8 cellular contexts compared by ENCODE assay signal in the genomic region with DNA sequence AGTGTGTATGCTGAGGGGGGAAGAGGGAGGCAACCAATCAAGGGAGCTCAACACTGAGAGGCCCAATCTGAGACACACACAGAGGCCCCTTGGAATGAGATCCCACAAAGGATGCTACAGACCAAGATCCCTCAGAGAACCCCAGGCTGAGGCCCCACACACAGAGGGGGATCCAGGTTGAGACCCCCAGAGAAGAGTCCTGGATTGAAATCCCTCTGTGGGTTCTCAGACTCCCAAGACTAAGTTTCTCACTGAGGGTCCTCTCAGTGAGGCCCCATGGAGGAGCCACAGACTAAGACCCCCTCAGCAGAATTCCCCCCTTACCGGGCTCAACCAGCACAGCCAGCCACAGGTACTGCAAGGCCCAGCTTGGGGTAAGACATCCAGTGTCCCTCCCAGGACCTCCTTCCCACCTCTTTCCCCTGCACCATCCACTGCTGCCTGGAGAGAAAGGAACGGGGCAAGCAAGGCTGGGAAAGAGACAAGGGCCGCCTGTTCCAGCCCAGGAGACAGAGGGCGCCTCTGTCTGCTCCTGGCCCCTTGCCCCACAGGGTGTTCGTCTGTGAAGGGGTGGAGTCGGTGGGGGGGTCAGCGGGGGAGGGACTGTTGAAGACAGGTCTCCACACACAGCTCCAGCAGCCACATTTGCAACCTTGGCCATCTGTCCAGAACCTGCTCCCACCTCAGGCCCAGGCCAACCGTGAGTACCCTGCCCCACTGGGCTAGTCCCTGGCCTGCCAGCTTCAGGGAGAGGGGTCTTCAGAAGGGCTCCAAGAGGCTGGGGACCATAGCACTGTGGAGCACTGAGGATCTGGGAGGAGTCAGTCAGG. TPM values are rescaled to one million over a fixed set of nuclear protein-coding genes. Genes with fewer than 3 reads are reported as not detected.
A peak's percentile ranks its signal among the peaks of the same experiment; 100 is the strongest.
DNase-seq lines count a peak whose midpoint lies in the region; ATAC-seq and TF ChIP-seq lines count a peak whose summit lies in the region.

A gene (plus strand): TSS at position 638 of the 830 bp plus-strand sequence. CDS start 2,088 bp downstream, outside the sequence.

- peak within 1 kb of the TSS; percentile 89 for H3K27ac ChIP-seq in HCT116 (ENCODE audit: low read depth, low read length)

- H4K20me1 ChIP-seq in HCT116 (ENCODE audit: insufficient read depth): no peaks in the 10 kb centered on the region

- POLR2A ChIA-PET in HCT116 (lab: Charles Lee): interaction anchor here (0.8 to 10.5 kb wide), 25 partner anchors 10 to 359 kb away, joined by 3 to 172 read pairs (median 4); a partner anchor contains a TSS

- H2AFZ ChIP-seq in HCT116 (ENCODE audit: low read depth, low read length, poor library complexity, severe bottlenecking): no peak within 1 kb of the TSS

- H3K4me1 ChIP-seq in HCT116 (ENCODE audit: control insufficient read depth in 1 of 2, insufficient read depth in 2 of 2, low read length in 2 of 2): peaks cover 18 to 35% of the 10 kb centered on the region in 2 experiments
- H3K4me1 ChIP-seq in iPS-15b (ENCODE audit: control insufficient read depth, insufficient read depth, low read length): peaks cover 11% of the 10 kb centered on the region
- peaks cover 49% of the 10 kb centered on the region for H3K4me1 ChIP-seq in skeletal muscle satellite cell (ENCODE audit: control insufficient read depth, insufficient read depth, low read length)

- H3K9me3 ChIP-seq in HCT116 (ENCODE audit: control insufficient read depth in 1 of 2, insufficient read depth in 1 of 2, low read depth in 1 of 2, low read length in 2 of 2) (no peaks in the 10 kb centered on the region), iPS-15b (ENCODE audit: control insufficient read depth, insufficient read depth, low read length) (no peaks in the 10 kb centered on the region), skeletal muscle satellite cell (replicated peaks; ENCODE audit: low read length) (no peaks in the 10 kb centered on the region)

- H3K27me3 ChIP-seq in HCT116 (ENCODE audit: insufficient read depth, low read length) (no peaks in the 10 kb centered on the region), iPS-15b (ENCODE audit: control insufficient read depth, insufficient read depth, low read length) (no peaks in the 10 kb centered on the region), skeletal muscle satellite cell (ENCODE audit: control insufficient read depth, insufficient read depth, low read length) (no peaks in the 10 kb centered on the region)

- CTCF ChIA-PET in HCT116 (lab: Charles Lee): interaction anchor here (0.7 to 5.7 kb wide), 15 partner anchors 12 to 339 kb away, joined by 3 to 76 read pairs (median 4); a partner anchor contains a TSS

- intact Hi-C loops in HCT116 (cut with micrococcal nuclease): loop anchor here (1.0 to 5.0 kb wide), 2 partner anchors 56 to 276 kb away; no protein-coding TSS in a partner anchor

- H3K36me3 ChIP-seq in HCT116 (ENCODE audit: control insufficient read depth in 1 of 2, insufficient read depth in 2 of 2, low read length in 2 of 2): 0 out of 4 replicates have a peak, but pooled peaks cover 1 to 2% of the 10 kb centered on the region in 2 experiments
- H3K36me3 ChIP-seq in iPS-15b (ENCODE audit: control insufficient read depth, insufficient read depth, low read length): no peaks in the 10 kb centered on the region
- H3K36me3 ChIP-seq in skeletal muscle satellite cell (ENCODE audit: insufficient read depth, low read length): peaks cover 18% of the 10 kb centered on the region

- RAD21 ChIA-PET in HCT116 (lab: Charles Lee; ENCODE audit: low non-redundant PET in 1 of 2, low total read pairs in 2 of 2, uncharacterized antibody in 2 of 2, unreplicated experiment in 2 of 2): interaction anchor here (0.6 to 1.9 kb wide), 11 partner anchors 10 to 193 kb away, joined by 3 to 9 read pairs (median 4); a partner anchor contains a TSS

- H3K4me2 ChIP-seq in HCT116 (ENCODE audit: low read length): peak within 1 kb of the TSS; percentile 92
- peak within 1 kb of the TSS; percentile 92 for H3K4me2 ChIP-seq in skeletal muscle satellite cell (ENCODE audit: low read length)

- H3K9ac ChIP-seq in HCT116 (ENCODE audit: low read length) (peak within 1 kb of the TSS; percentile 85), iPS-15b (ENCODE audit: low read depth, low read length) (peak within 1 kb of the TSS; percentile 85), skeletal muscle satellite cell (ENCODE audit: low read depth, low read length) (peak within 1 kb of the TSS; percentile 92)

- no peak for TF ChIP-seq POLR2A in HCT116 (IDR thresholded peaks at IDR 0.05; ENCODE audit: borderline replicate concordance, extremely low read depth, insufficient read depth, insufficient read length)

- ATAC-seq in HCT116 (peak; percentile 61), GM19397 (IDR thresholded peaks at IDR 0.05; ENCODE audit: unreplicated experiment) (no peak), HG02623 (IDR thresholded peaks at IDR 0.05; ENCODE audit: unreplicated experiment) (no peak)

- DNase-seq in HCT116 (ENCODE audit: low read depth, low spot score) (no peak), astrocyte of the cerebellum (ENCODE audit: low read depth) (no peak), retina (no peak), GM19240 (ENCODE audit: insufficient read length, low spot score) (no peak)

- TF ChIP-seq RAD21 in HCT116 (IDR thresholded peaks at IDR 0.05; ENCODE audit: low read depth): no peak

- in situ Hi-C loops in astrocyte of the cerebellum (cut with HindIII; ENCODE audit: low sequenced_read_pairs): no loop called here

- no peaks in the 10 kb centered on the region for H3K9me2 ChIP-seq in HCT116 (ENCODE audit: insufficient read depth)

- H3K79me2 ChIP-seq in HCT116 (ENCODE audit: insufficient read depth, low read length): peaks cover 15% of the 10 kb centered on the region; the same call in 1 of the 2 replicates

- BruUV-seq in HCT116 (replicated peaks; lab: Mats Ljungman, UMichigan): no TSS peak

- TF ChIP-seq CTCF in HCT116 (IDR thresholded peaks at IDR 0.05 in 2 of 3, conservative IDR thresholded peaks at IDR 0.05 in 1 of 3; ENCODE audit: borderline replicate concordance in 1 of 3, insufficient read depth in 1 of 3, low read depth in 2 of 3, low read length in 2 of 3) (no peak), astrocyte of the cerebellum (IDR thresholded peaks at IDR 0.05; ENCODE audit: low read depth, low read length, missing control alignments) (no peak)

- peak within 1 kb of the TSS; percentile 65 to 72 for H3K4me3 ChIP-seq in HCT116 (replicated peaks in 1 of 2; ENCODE audit: low read depth in 1 of 2, low read length in 2 of 2)
- peak within 1 kb of the TSS; percentile 59 for H3K4me3 ChIP-seq in astrocyte of the cerebellum (ENCODE audit: low read depth, low read length)
- H3K4me3 ChIP-seq in iPS-15b (ENCODE audit: low read depth, low read length): peak within 1 kb of the TSS; percentile 82
- peak within 1 kb of the TSS; percentile 81 for H3K4me3 ChIP-seq in skeletal muscle satellite cell (ENCODE audit: low read length)

TF ChIP-seq in HCT116, 20 proteins besides CTCF, POLR2A, EP300 and RAD21 (continues in another document):
- TF ChIP-seq JUND (IDR thresholded peaks at IDR 0.05): no peak
- no peak for TF ChIP-seq EZH2phosphoT487 (IDR thresholded peaks at IDR 0.05; ENCODE audit: borderline replicate concordance)
- no peak for TF ChIP-seq EZH2 (IDR thresholded peaks at IDR 0.05)
- no peak for TF ChIP-seq SRF (IDR thresholded peaks at IDR 0.05; ENCODE audit: low read depth)
- no peak for TF ChIP-seq FOSL1 (IDR thresholded peaks at IDR 0.05; ENCODE audit: low read depth)
- TF ChIP-seq, protein P1, sequence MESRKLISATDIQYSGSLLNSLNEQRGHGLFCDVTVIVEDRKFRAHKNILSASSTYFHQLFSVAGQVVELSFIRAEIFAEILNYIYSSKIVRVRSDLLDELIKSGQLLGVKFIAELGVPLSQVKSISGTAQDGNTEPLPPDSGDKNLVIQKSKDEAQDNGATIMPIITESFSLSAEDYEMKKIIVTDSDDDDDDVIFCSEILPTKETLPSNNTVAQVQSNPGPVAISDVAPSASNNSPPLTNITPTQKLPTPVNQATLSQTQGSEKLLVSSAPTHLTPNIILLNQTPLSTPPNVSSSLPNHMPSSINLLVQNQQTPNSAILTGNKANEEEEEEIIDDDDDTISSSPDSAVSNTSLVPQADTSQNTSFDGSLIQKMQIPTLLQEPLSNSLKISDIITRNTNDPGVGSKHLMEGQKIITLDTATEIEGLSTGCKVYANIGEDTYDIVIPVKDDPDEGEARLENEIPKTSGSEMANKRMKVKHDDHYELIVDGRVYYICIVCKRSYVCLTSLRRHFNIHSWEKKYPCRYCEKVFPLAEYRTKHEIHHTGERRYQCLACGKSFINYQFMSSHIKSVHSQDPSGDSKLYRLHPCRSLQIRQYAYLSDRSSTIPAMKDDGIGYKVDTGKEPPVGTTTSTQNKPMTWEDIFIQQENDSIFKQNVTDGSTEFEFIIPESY (IDR thresholded peaks at IDR 0.05; ENCODE audit: extremely low read depth, insufficient replicate concordance, low read length): no peak
- TF ChIP-seq CEBPB (IDR thresholded peaks at IDR 0.05; ENCODE audit: low read depth): no peak
- no peak for TF ChIP-seq SP1 (IDR thresholded peaks at IDR 0.05; ENCODE audit: low read depth)
- no peak for TF ChIP-seq POLR2AphosphoS5 (IDR thresholded peaks at IDR 0.05; ENCODE audit: low read depth, low read length)
- TF ChIP-seq EGR1 (IDR thresholded peaks at IDR 0.05; ENCODE audit: low read depth): no peak
- TF ChIP-seq, protein P2, sequence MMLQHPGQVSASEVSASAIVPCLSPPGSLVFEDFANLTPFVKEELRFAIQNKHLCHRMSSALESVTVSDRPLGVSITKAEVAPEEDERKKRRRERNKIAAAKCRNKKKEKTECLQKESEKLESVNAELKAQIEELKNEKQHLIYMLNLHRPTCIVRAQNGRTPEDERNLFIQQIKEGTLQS (IDR thresholded peaks at IDR 0.05): no peak
- TF ChIP-seq, protein P3, sequence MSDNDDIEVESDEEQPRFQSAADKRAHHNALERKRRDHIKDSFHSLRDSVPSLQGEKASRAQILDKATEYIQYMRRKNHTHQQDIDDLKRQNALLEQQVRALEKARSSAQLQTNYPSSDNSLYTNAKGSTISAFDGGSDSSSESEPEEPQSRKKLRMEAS (IDR thresholded peaks at IDR 0.05): no peak

RNA-seq across cellular contexts. Expression of the gene that starts here (rescaled TPM):
- total RNA-seq in HCT116 (2021; ENCODE audit: unreplicated experiment): 0.30 TPM
- 1.8 and 2.1 TPM in 2 replicates for polyA plus RNA-seq in HCT116 (2012)
- total RNA-seq in skeletal muscle satellite cell (2012; rRNA removed): not detected in 2 replicates
